ENCODE assay signal across 9 cellular contexts in genomic region chr7:585229-585711, GRCh38.
DNase-seq lines count a peak whose midpoint lies in the region; ATAC-seq, FAIRE-seq and TF ChIP-seq lines count a peak whose summit lies in the region.
"Had no signal": no experiment of that assay in that cellular context is flagged by ENCODE, and none has a peak within 500 bp of the region (broad histone marks: within the 10 kb centered on the region; RNA-seq: fewer than 3 reads in every experiment).

No MANE protein-coding gene starts in this region.

- CTCF ChIA-PET in K562 (lab: Yijun Ruan, JAX; ENCODE audit: low intra/inter-chr PET ratio) (no interaction called here), Calu3 (lab: Charles Lee) (no interaction called here)

- H3K36me3 ChIP-seq in K562 (ENCODE audit: control insufficient read depth, insufficient read depth, low read length) (peaks cover 40% of the 10 kb centered on the region), ovary (no peaks in the 10 kb centered on the region)

- H3K9me1 ChIP-seq in K562 (ENCODE audit: control insufficient read depth, insufficient read depth, low read length): no peaks in the 10 kb centered on the region

- peak; percentile 53 for DNase-seq in activated CD4-positive, CD25-positive, alpha-beta regulatory T cell treated with anti-CD3 and anti-CD28 coated beads, Interleukin-2, amount 50 U/mL, for 72 hours
- DNase-seq in K562 (ENCODE audit: extremely low read depth in 1 of 4, low spot score in 3 of 4) (peak; percentile 67 to 91 (median 78)), NCI-H2227 treated with DMSO at 0.1 percent for 48 hours (lab: John Stamatoyannopoulos, UW) (no peak), Calu3 (no peak), ovary (no peak)
- DNase-seq in stimulated activated CD8-positive, alpha-beta memory T cell treated with anti-CD3 and anti-CD28 coated beads, Interleukin-15, amount 100 ng/mL, for 48 hours (ENCODE audit: low read depth in 2 of 2): peak; percentile 63 to 68
- DNase-seq: NCI-H524 treated with DMSO at 0.1 percent for 48 hours had no signal

- H3K4me3 Mint-ChIP-seq in Calu3 (ENCODE audit: low read depth, unreplicated experiment): no peak overlapping the region

- POLR2A ChIA-PET in K562 (lab: Yijun Ruan, JAX): interaction anchor here (0.6 to 1.2 kb wide), 2 partner anchors 14 to 16 kb away, joined by 3 to 6 read pairs; no protein-coding TSS in a partner anchor

- H3K27me3 ChIP-seq in K562 (ENCODE audit: control insufficient read depth in 2 of 2, insufficient read depth in 2 of 2, low read length in 2 of 2): no peaks in the 10 kb centered on the region
- no peaks in the 10 kb centered on the region for H3K27me3 ChIP-seq in ovary

- ATAC-seq in GM21515 (IDR thresholded peaks at IDR 0.05; ENCODE audit: unreplicated experiment): peak; percentile 76
- peak; percentile 96 for ATAC-seq in K562

- TF ChIP-seq EP300 in K562 (IDR thresholded peaks at IDR 0.05; ENCODE audit: low read length) (peak; percentile 70; the same call in 1 of the 2 replicates), ovary (IDR thresholded peaks at IDR 0.05) (no peak)

- peak overlapping the region; percentile 49 to 85 for H3K9ac ChIP-seq in K562 (ENCODE audit: insufficient read depth in 1 of 2, low read depth in 2 of 2, low read length in 2 of 2)

- H3K9me3 ChIP-seq in K562 (replicated peaks; ENCODE audit: control insufficient read depth, insufficient read depth, low read depth, low read length) (peaks cover 10% of the 10 kb centered on the region; the same call in 1 of the 2 replicates), ovary (no peaks in the 10 kb centered on the region)

- H3K4me1 Mint-ChIP-seq in Calu3 (ENCODE audit: low read depth, unreplicated experiment): no peaks in the 10 kb centered on the region

- in situ Hi-C loops in K562 (cut with MboI): no loop called here

- H4K20me1 ChIP-seq in K562 (replicated peaks; ENCODE audit: control insufficient read depth, insufficient read depth, low read length): no peaks in the 10 kb centered on the region

- peak; percentile 98 for FAIRE-seq in K562 (lab: Jason Lieb, UNC)
- FAIRE-seq: colon had no signal

- 20% methylated on average over 17 of the region's 18 CpGs for WGBS in K562 (ENCODE audit: insufficient coverage, low coverage, missing lambda C conversion rate)
- WGBS in ovary, 3 donors: 74 to 89% (median 88%) methylated on average over 18 of the region's 18 CpGs

- no peak for TF ChIP-seq RAD21 in K562 (CRISPR knock-in tag; conservative IDR thresholded peaks at IDR 0.05 in 1 of 2, IDR thresholded peaks at IDR 0.05 in 1 of 2)

- peak overlapping the region; percentile 86 for H3K27ac ChIP-seq in K562 (ENCODE audit: extremely low read depth, low read depth, low read length)
- no peak overlapping the region for H3K27ac ChIP-seq in ovary

- peaks cover 5% of the 10 kb centered on the region for H3K36me3 Mint-ChIP-seq in Calu3 (ENCODE audit: insufficient read depth, unreplicated experiment)

- no peak overlapping the region for H3K27ac Mint-ChIP-seq in Calu3 (ENCODE audit: unreplicated experiment)

- BruUV-seq in K562 (replicated peaks; lab: Mats Ljungman, UMichigan) (no TSS peak), Calu3 (replicated peaks; lab: Mats Ljungman, UMichigan) (no TSS peak)

- peak overlapping the region; percentile 82 for H2AFZ ChIP-seq in K562 (ENCODE audit: low read depth, low read length)

- H3K9me3 Mint-ChIP-seq in Calu3 (ENCODE audit: low read depth, unreplicated experiment): peaks cover 9% of the 10 kb centered on the region

- intact Hi-C loops in K562 (cut with micrococcal nuclease) (no loop called here), Calu3 (cut with micrococcal nuclease; ENCODE audit: unreplicated experiment) (no loop called here), ovary (cut with DNase I) (no loop called here)

- H3K4me2 ChIP-seq in K562 (ENCODE audit: insufficient read depth, low read length): peak overlapping the region; percentile 69

- TF ChIP-seq POLR2A in K562 (conservative IDR thresholded peaks at IDR 0.05) (0 out of 2 replicates have a peak, but pooled peaks have one; percentile 30), ovary (IDR thresholded peaks at IDR 0.05) (no peak)

- H3K27me3 Mint-ChIP-seq in Calu3 (ENCODE audit: unreplicated experiment): no peaks in the 10 kb centered on the region

- H3K4me3 ChIP-seq in K562 (no peak overlapping the region), ovary (no peak overlapping the region)

- H3K4me1 ChIP-seq in K562 (replicated peaks in 1 of 2; ENCODE audit: control insufficient read depth in 2 of 2, insufficient read depth in 2 of 2, low read length in 2 of 2): peaks cover 11 to 36% of the 10 kb centered on the region in 2 experiments; a peak in 4 of 5 replicates
- peaks cover 3% of the 10 kb centered on the region for H3K4me1 ChIP-seq in ovary (ENCODE audit: insufficient read depth)

- no peak for TF ChIP-seq CTCF in K562 (IDR thresholded peaks at IDR 0.05 in 2 of 3, conservative IDR thresholded peaks at IDR 0.05 in 1 of 3; ENCODE audit: insufficient read depth in 2 of 3, low read depth in 1 of 3, low read length in 3 of 3)
- no peak for TF ChIP-seq CTCF in Calu3 (IDR thresholded peaks at IDR 0.05; ENCODE audit: unreplicated experiment)
- TF ChIP-seq CTCF in ovary (IDR thresholded peaks at IDR 0.05): no peak

- H3K79me2 ChIP-seq in K562 (ENCODE audit: control insufficient read depth, insufficient read depth, low read length): no peaks in the 10 kb centered on the region

TF ChIP-seq in K562, 482 proteins besides CTCF, POLR2A, EP300 and RAD21 (continues in another document):
- TF ChIP-seq CCAR2 (IDR thresholded peaks at IDR 0.05; ENCODE audit: low read depth, low read length): no peak
- TF ChIP-seq NR2C1 (IDR thresholded peaks at IDR 0.05): 0 out of 2 replicates have a peak, but pooled peaks have one; percentile 44
- TF ChIP-seq NR2C1 (tag; IDR thresholded peaks at IDR 0.05): peak; percentile 54; the same call in 1 of the 2 replicates
- TF ChIP-seq ZFX (CRISPR knock-in tag; IDR thresholded peaks at IDR 0.05): peak; percentile 69; the same call in 1 of the 2 replicates
- TF ChIP-seq HDAC6 (IDR thresholded peaks at IDR 0.05; ENCODE audit: low read depth, low read length): no peak
- peak in 1 of 2 experiments; percentile 30; a peak in 1 of 4 replicates for TF ChIP-seq TBL1XR1 (IDR thresholded peaks at IDR 0.05; ENCODE audit: low read length in 2 of 2)
- peak; percentile 57; the same call in 1 of the 2 replicates for TF ChIP-seq EP400 (IDR thresholded peaks at IDR 0.05)
- no peak for TF ChIP-seq HMG20B (CRISPR knock-in tag; IDR thresholded peaks at IDR 0.05)
- TF ChIP-seq NR0B1 (IDR thresholded peaks at IDR 0.05; ENCODE audit: partially characterized antibody): no peak
- TF ChIP-seq, protein P1, sequence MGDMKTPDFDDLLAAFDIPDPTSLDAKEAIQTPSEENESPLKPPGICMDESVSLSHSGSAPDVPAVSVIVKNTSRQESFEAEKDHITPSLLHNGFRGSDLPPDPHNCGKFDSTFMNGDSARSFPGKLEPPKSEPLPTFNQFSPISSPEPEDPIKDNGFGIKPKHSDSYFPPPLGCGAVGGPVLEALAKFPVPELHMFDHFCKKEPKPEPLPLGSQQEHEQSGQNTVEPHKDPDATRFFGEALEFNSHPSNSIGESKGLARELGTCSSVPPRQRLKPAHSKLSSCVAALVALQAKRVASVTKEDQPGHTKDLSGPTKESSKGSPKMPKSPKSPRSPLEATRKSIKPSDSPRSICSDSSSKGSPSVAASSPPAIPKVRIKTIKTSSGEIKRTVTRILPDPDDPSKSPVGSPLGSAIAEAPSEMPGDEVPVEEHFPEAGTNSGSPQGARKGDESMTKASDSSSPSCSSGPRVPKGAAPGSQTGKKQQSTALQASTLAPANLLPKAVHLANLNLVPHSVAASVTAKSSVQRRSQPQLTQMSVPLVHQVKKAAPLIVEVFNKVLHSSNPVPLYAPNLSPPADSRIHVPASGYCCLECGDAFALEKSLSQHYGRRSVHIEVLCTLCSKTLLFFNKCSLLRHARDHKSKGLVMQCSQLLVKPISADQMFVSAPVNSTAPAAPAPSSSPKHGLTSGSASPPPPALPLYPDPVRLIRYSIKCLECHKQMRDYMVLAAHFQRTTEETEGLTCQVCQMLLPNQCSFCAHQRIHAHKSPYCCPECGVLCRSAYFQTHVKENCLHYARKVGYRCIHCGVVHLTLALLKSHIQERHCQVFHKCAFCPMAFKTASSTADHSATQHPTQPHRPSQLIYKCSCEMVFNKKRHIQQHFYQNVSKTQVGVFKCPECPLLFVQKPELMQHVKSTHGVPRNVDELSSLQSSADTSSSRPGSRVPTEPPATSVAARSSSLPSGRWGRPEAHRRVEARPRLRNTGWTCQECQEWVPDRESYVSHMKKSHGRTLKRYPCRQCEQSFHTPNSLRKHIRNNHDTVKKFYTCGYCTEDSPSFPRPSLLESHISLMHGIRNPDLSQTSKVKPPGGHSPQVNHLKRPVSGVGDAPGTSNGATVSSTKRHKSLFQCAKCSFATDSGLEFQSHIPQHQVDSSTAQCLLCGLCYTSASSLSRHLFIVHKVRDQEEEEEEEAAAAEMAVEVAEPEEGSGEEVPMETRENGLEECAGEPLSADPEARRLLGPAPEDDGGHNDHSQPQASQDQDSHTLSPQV (IDR thresholded peaks at IDR 0.05): peak; percentile 91
- TF ChIP-seq ZNF444 (CRISPR knock-in tag; IDR thresholded peaks at IDR 0.05): no peak
- TF ChIP-seq JUND (IDR thresholded peaks at IDR 0.05; ENCODE audit: borderline replicate concordance, low read depth, low read length): peak; percentile 87
- peak; percentile 59; the same call in 1 of the 3 replicates for TF ChIP-seq JUND (tag; IDR thresholded peaks at IDR 0.05; ENCODE audit: borderline replicate concordance, low read depth, low read length)
- peak; percentile 39; the same call in 1 of the 2 replicates for TF ChIP-seq GABPB1 (CRISPR knock-in tag; IDR thresholded peaks at IDR 0.05)

Comparison
In these comparisons a context has a peak if more than half of its experiments do, and no peak if none do; other contexts are left out.
1. DNase-seq: peak in activated CD4-positive, CD25-positive, alpha-beta regulatory T cell treated with anti-CD3 and anti-CD28 coated beads, Interleukin-2, amount 50 U/mL, for 72 hours (single experiment), K562 (4 of 4) and stimulated activated CD8-positive, alpha-beta memory T cell treated with anti-CD3 and anti-CD28 coated beads, Interleukin-15, amount 100 ng/mL, for 48 hours (2 of 2); none in NCI-H2227 treated with DMSO at 0.1 percent for 48 hours (single experiment), Calu3 (single experiment) and ovary (0 of 5).